28 cellular contexts compared by ENCODE assay signal in the genomic region with DNA sequence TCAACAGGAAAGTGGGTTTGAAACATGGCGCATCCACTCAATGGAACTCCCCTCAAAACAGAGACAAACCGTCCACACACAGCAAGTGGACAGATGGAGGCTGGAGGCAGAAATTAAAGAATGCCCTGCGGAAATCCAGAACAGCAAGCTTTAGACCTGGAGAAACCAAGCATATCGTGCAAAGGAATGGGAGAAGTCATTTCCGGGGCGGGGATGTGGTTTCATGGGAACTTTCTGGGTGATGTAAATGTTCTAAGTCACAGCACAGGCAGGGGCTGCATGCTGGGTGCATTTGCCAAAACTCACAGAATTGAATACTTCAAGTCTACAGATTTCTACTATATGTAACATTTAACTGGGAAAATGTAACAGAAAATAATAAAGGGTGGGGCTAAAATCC.
DNase-seq lines count a peak whose midpoint lies in the region; TF ChIP-seq lines count a peak whose summit lies in the region.
"Had no signal": no experiment of that assay in that cellular context is flagged by ENCODE, and none has a peak within 500 bp of the region (broad histone marks: within the 10 kb centered on the region; RNA-seq: fewer than 3 reads in every experiment).

No MANE protein-coding gene starts in this region.

- H3K36me3 Mint-ChIP-seq in chondrocyte (ENCODE audit: low read depth) = no peaks in the 10 kb centered on the region
- H3K36me3 Mint-ChIP-seq: mesothelial cell of epicardium, naive B cell, T-cell had no signal

- H3K4me1 Mint-ChIP-seq in chondrocyte (ENCODE audit: low read depth) = no peaks in the 10 kb centered on the region
- H3K4me1 Mint-ChIP-seq: mesothelial cell of epicardium had no signal

- H3K36me3 ChIP-seq in MG63 = no peaks in the 10 kb centered on the region
- H3K36me3 ChIP-seq in effector memory CD4-positive, alpha-beta T cell (ENCODE audit: control insufficient read depth, insufficient read depth, low read length) = no peaks in the 10 kb centered on the region
- H3K36me3 ChIP-seq: colonic mucosa, heart right ventricle, neutrophil, right lobe of liver, tibial nerve had no signal

- no peaks in the 10 kb centered on the region for H3K27me3 ChIP-seq in MG63
- no peaks in the 10 kb centered on the region for H3K27me3 ChIP-seq in effector memory CD4-positive, alpha-beta T cell (replicated peaks; ENCODE audit: control insufficient read depth, insufficient read depth, low read length, poor library complexity, severe bottlenecking)
- H3K27me3 ChIP-seq: colonic mucosa, foreskin keratinocyte, neutrophil, right lobe of liver, tibial nerve had no signal

- no peaks in the 10 kb centered on the region for H3K9me3 ChIP-seq in MG63
- no peaks in the 10 kb centered on the region for H3K9me3 ChIP-seq in effector memory CD4-positive, alpha-beta T cell (ENCODE audit: control insufficient read depth, low read length)
- H3K9me3 ChIP-seq: colonic mucosa, heart right ventricle, neutrophil, right lobe of liver had no signal

- no peak overlapping the region for H3K4me3 ChIP-seq in MG63
- H3K4me3 ChIP-seq in effector memory CD4-positive, alpha-beta T cell (ENCODE audit: insufficient read depth, low read depth, low read length, poor library complexity, severe bottlenecking) = no peak overlapping the region
- H3K4me3 ChIP-seq: colonic mucosa, heart right ventricle, right lobe of liver, tibial nerve had no signal

- H3K9me3 Mint-ChIP-seq in chondrocyte (ENCODE audit: low read depth) = no peaks in the 10 kb centered on the region

- H3K27me3 Mint-ChIP-seq in chondrocyte (ENCODE audit: low read depth) = peaks cover 2% of the 10 kb centered on the region
- H3K27me3 Mint-ChIP-seq: naive B cell had no signal

- H3K4me3 Mint-ChIP-seq in chondrocyte (ENCODE audit: unreplicated experiment) = no peak overlapping the region
- H3K4me3 Mint-ChIP-seq: activated naive CD4-positive, alpha-beta T cell treated with anti-CD3 and anti-CD28 coated beads for 36 hours; activated T-cell treated with anti-CD3 and anti-CD28 coated beads, Interleukin-2, amount 50 U/mL, for 72 hours; H9; mesothelial cell of epicardium; naive B cell; T-cell had no signal

- in situ Hi-C loops in SK-MEL-5 (cut with HindIII; ENCODE audit: low pct_unique_long_range_greater_than_20kb, low sequenced_read_pairs) = no loop called here

- TF ChIP-seq CTCF in chondrocyte (IDR thresholded peaks at IDR 0.05) = no peak

- H3K27ac ChIP-seq in effector memory CD4-positive, alpha-beta T cell (ENCODE audit: insufficient read depth, low read length, poor library complexity, severe bottlenecking) = no peak overlapping the region
- H3K27ac ChIP-seq: C4-2B, colonic mucosa, foreskin keratinocyte, heart right ventricle, neutrophil, right lobe of liver, tibial nerve had no signal

- peak; percentile 78 for DNase-seq in MG63
- DNase-seq in SK-MEL-5 (ENCODE audit: low read depth, low spot score) = peak; percentile 25
- DNase-seq in chondrocyte (ENCODE audit: low spot score) = peak; percentile 7
- DNase-seq in stromal cell of bone marrow (ENCODE audit: low read depth) = peak; percentile 14
- DNase-seq in NCI-H1694 (lab: John Stamatoyannopoulos, UW) = no peak
- no peak for DNase-seq in NCI-H510A treated with DMSO at 0.1 percent for 48 hours (lab: John Stamatoyannopoulos, UW)
- DNase-seq in effector memory CD4-positive, alpha-beta T cell = no peak
- DNase-seq: activated naive CD4-positive, alpha-beta T cell treated with anti-CD3 and anti-CD28 coated beads for 36 hours; activated T-cell treated with anti-CD3 and anti-CD28 coated beads, Interleukin-2, amount 50 U/mL, for 72 hours; colonic mucosa; effector CD4-positive, alpha-beta T cell; foreskin keratinocyte; H9; heart right ventricle; KG1; kidney glomerular epithelial cell; naive B cell; NCI-H1417 treated with DMSO at 0.1 percent for 48 hours; NCI-H2081 treated with DMSO at 0.1 percent for 48 hours; NCI-H748 treated with DMSO at 0.1 percent for 48 hours; right lobe of liver; stimulated activated CD8-positive, alpha-beta memory T cell treated with anti-CD3 and anti-CD28 coated beads, Interleukin-4, amount 100 ng/mL, for 48 hours; T-cell had no signal

- H3K27ac Mint-ChIP-seq in chondrocyte (ENCODE audit: unreplicated experiment) = no peak overlapping the region
- H3K27ac Mint-ChIP-seq: activated naive CD4-positive, alpha-beta T cell treated with anti-CD3 and anti-CD28 coated beads for 36 hours; activated T-cell treated with anti-CD3 and anti-CD28 coated beads, Interleukin-2, amount 50 U/mL, for 72 hours; mesothelial cell of epicardium; naive B cell; progenitor cell of endocrine pancreas; T-cell had no signal

- peaks cover 4% of the 10 kb centered on the region for H3K4me1 ChIP-seq in effector memory CD4-positive, alpha-beta T cell (ENCODE audit: control insufficient read depth, insufficient read depth, low read length, poor library complexity, severe bottlenecking)
- H3K4me1 ChIP-seq: colonic mucosa, foreskin keratinocyte, heart right ventricle, right lobe of liver, tibial nerve had no signal

Comparison
In these comparisons a context has a peak if more than half of its experiments do, and no peak if none do; other contexts are left out.
1. DNase-seq: peak in MG63 (single experiment), SK-MEL-5 (single experiment), chondrocyte (single experiment) and stromal cell of bone marrow (single experiment); none in NCI-H1694 (single experiment), NCI-H510A treated with DMSO at 0.1 percent for 48 hours (single experiment) and effector memory CD4-positive, alpha-beta T cell (0 of 3).